22 cellular contexts compared by ENCODE assay signal in genomic region chr9:94533155-94533554, GRCh38. TPM values are rescaled to one million over a fixed set of nuclear protein-coding genes. Genes with fewer than 3 reads are reported as not detected.
"Had no signal": no experiment of that assay in that cellular context is flagged by ENCODE, and none has a peak within 500 bp of the region (broad histone marks: within the 10 kb centered on the region; RNA-seq: fewer than 3 reads in every experiment).

No MANE protein-coding gene starts in this region.

- H3K27me3 ChIP-seq: ovary, tibial nerve had no signal

- H3K27ac ChIP-seq: coronary artery, foreskin keratinocyte, ovary, tibial nerve had no signal

- ATAC-seq: activated CD8-positive, alpha-beta T cell treated with anti-CD3 and anti-CD28 coated beads for 36 hours; activated naive CD8-positive, alpha-beta T cell treated with anti-CD3 and anti-CD28 coated beads, Interleukin-2, amount 50 U/mL, for 24 hours; foreskin keratinocyte; left ventricle myocardium superior; naive thymus-derived CD4-positive, alpha-beta T cell; SK-N-SH treated with all-trans-retinoic acid at 6 μM for 48 hours had no signal

- H3K36me3 Mint-ChIP-seq: activated naive CD4-positive, alpha-beta T cell treated with anti-CD3 and anti-CD28 coated beads, Interleukin-2, amount 10 ng/mL, durations not matched to agents 7 days and 5 days; naive thymus-derived CD4-positive, alpha-beta T cell had no signal

- H3K4me3 Mint-ChIP-seq: activated CD8-positive, alpha-beta T cell treated with anti-CD3 and anti-CD28 coated beads for 36 hours; activated naive CD4-positive, alpha-beta T cell treated with anti-CD3 and anti-CD28 coated beads, Interleukin-2, amount 10 ng/mL, durations not matched to agents 7 days and 5 days; activated naive CD8-positive, alpha-beta T cell treated with anti-CD3 and anti-CD28 coated beads, Interleukin-2, amount 50 U/mL, for 24 hours; activated T-cell treated with anti-CD3 and anti-CD28 coated beads, Interleukin-2, amount 50 U/mL, for 24 hours; central memory CD8-positive, alpha-beta T cell; naive thymus-derived CD4-positive, alpha-beta T cell; stimulated activated naive CD8-positive, alpha-beta T cell treated with anti-CD3 and anti-CD28 coated beads, Interleukin-15, Interleukin-2, amounts not matched to agents 100 ng/mL and 50 ng/mL, for 24 hours had no signal

- H3K4me1 Mint-ChIP-seq: activated naive CD4-positive, alpha-beta T cell treated with anti-CD3 and anti-CD28 coated beads, Interleukin-2, amount 10 ng/mL, durations not matched to agents 7 days and 5 days; activated naive CD8-positive, alpha-beta T cell treated with anti-CD3 and anti-CD28 coated beads, Interleukin-2, amount 50 U/mL, for 24 hours; central memory CD8-positive, alpha-beta T cell; naive thymus-derived CD4-positive, alpha-beta T cell had no signal

- H3K36me3 ChIP-seq: ovary, tibial nerve had no signal

- H3K9me3 ChIP-seq: ovary, tibial nerve had no signal

- H3K27ac Mint-ChIP-seq: activated CD8-positive, alpha-beta T cell treated with anti-CD3 and anti-CD28 coated beads for 36 hours; activated naive CD4-positive, alpha-beta T cell treated with anti-CD3 and anti-CD28 coated beads, Interleukin-2, amount 10 ng/mL, durations not matched to agents 7 days and 5 days; activated naive CD8-positive, alpha-beta T cell treated with anti-CD3 and anti-CD28 coated beads, Interleukin-2, amount 50 U/mL, for 24 hours; activated T-cell treated with anti-CD3 and anti-CD28 coated beads, Interleukin-2, amount 50 U/mL, for 24 hours; naive thymus-derived CD4-positive, alpha-beta T cell; stimulated activated naive CD8-positive, alpha-beta T cell treated with anti-CD3 and anti-CD28 coated beads, Interleukin-15, Interleukin-2, amounts not matched to agents 100 ng/mL and 50 ng/mL, for 24 hours had no signal

- H3K4me3 ChIP-seq: coronary artery, ovary, tibial nerve had no signal

- DNase-seq: activated CD4-positive, alpha-beta T cell treated with anti-CD3 and anti-CD28 coated beads for 48 hours; activated CD4-positive, CD25-positive, alpha-beta regulatory T cell; activated CD8-positive, alpha-beta T cell treated with anti-CD3 and anti-CD28 coated beads for 36 hours; activated naive CD4-positive, alpha-beta T cell treated with anti-CD3 and anti-CD28 coated beads, Interleukin-2, amount 10 ng/mL, durations not matched to agents 7 days and 5 days; activated naive CD8-positive, alpha-beta T cell treated with anti-CD3 and anti-CD28 coated beads, Interleukin-2, amount 50 U/mL, for 24 hours; activated T-cell treated with anti-CD3 and anti-CD28 coated beads, Interleukin-2, amount 50 U/mL, for 24 hours; anterior cingulate cortex; foreskin keratinocyte; hippocampal formation; left ventricle myocardium superior; mesenchymal stem cell; naive thymus-derived CD4-positive, alpha-beta T cell; ovary; retina; T-helper 1 cell; T1000 had no signal

- H3K9me3 Mint-ChIP-seq: activated CD8-positive, alpha-beta T cell treated with anti-CD3 and anti-CD28 coated beads for 36 hours; activated naive CD4-positive, alpha-beta T cell treated with anti-CD3 and anti-CD28 coated beads, Interleukin-2, amount 10 ng/mL, durations not matched to agents 7 days and 5 days; activated naive CD8-positive, alpha-beta T cell treated with anti-CD3 and anti-CD28 coated beads, Interleukin-2, amount 50 U/mL, for 24 hours; activated T-cell treated with anti-CD3 and anti-CD28 coated beads, Interleukin-2, amount 50 U/mL, for 24 hours; central memory CD8-positive, alpha-beta T cell; stimulated activated naive CD8-positive, alpha-beta T cell treated with anti-CD3 and anti-CD28 coated beads, Interleukin-15, Interleukin-2, amounts not matched to agents 100 ng/mL and 50 ng/mL, for 24 hours had no signal

- H3K4me1 ChIP-seq: foreskin keratinocyte, tibial nerve had no signal

RNA-seq across cellular contexts. Expression of gene PCAT7, which starts 21.7 kb away (rescaled TPM):
- total RNA-seq: activated CD8-positive, alpha-beta T cell treated with anti-CD3 and anti-CD28 coated beads for 36 hours; epithelial cell of proximal tubule; foreskin keratinocyte; left ventricle myocardium superior; ovary had no signal
